8 cellular contexts compared by ENCODE assay signal in genomic region chr1:10909697-10910489, GRCh38.
DNase-seq lines count a peak whose midpoint lies in the region; ATAC-seq lines count a peak whose summit lies in the region.

No MANE protein-coding gene starts in this region.

- no peak overlapping the region for H3K9ac ChIP-seq in GM23248

- DNase-seq in AG20443 (ENCODE audit: low spot score) (peak; percentile 68), GM23248 (peak; percentile 49), SJCRH30 (peak; percentile 74), iPS-NIHi11 (ENCODE audit: low spot score) (peak; percentile 93)
- DNase-seq in activated naive CD4-positive, alpha-beta T cell (lab: John Stamatoyannopoulos, UW): peak; percentile 42 to 78 (median 66)
- DNase-seq in stimulated activated CD4-positive, alpha-beta T cell treated with anti-CD3 and anti-CD28 coated beads, TNF-alpha, amount 100 ng/mL, for 48 hours (ENCODE audit: low read depth in 3 of 3): peak; percentile 45 to 72 (median 60)

- H3K4me1 ChIP-seq in GM23248 (ENCODE audit: insufficient read depth) (no peaks in the 10 kb centered on the region), SJCRH30 (no peaks in the 10 kb centered on the region)

- no peaks in the 10 kb centered on the region for H3K9me2 ChIP-seq in GM23248 (ENCODE audit: insufficient read depth)

- 42% methylated on average over 7 to 16 of the region's 16 CpGs for WGBS in GM23248 (ENCODE audit: low coverage in 1 of 2, low lambda C conversion rate in 2 of 2, missing lambda C conversion rate in 2 of 2), 2 experiments

- no peak overlapping the region for H3K4me2 ChIP-seq in GM23248 (ENCODE audit: unreplicated experiment)

- in situ Hi-C loops in GM23248 (cut with MboI): no loop called here

- H3F3A ChIP-seq in GM23248 (ENCODE audit: insufficient read depth): no peaks in the 10 kb centered on the region

- H3K36me3 ChIP-seq in GM23248 (ENCODE audit: low read depth) (no peaks in the 10 kb centered on the region), SJCRH30 (no peaks in the 10 kb centered on the region)

- ATAC-seq in GM19397 (IDR thresholded peaks at IDR 0.05; ENCODE audit: unreplicated experiment) (no peak), HG03521 (IDR thresholded peaks at IDR 0.05; ENCODE audit: unreplicated experiment) (no peak)

- H3K79me2 ChIP-seq in GM23248 (ENCODE audit: insufficient read depth): no peaks in the 10 kb centered on the region

- no peaks in the 10 kb centered on the region for H4K20me1 ChIP-seq in GM23248 (ENCODE audit: insufficient read depth)

- peaks cover 4% of the 10 kb centered on the region; the same call in 1 of the 2 replicates for H3K27me3 ChIP-seq in GM23248 (replicated peaks; ENCODE audit: insufficient read depth)
- H3K27me3 ChIP-seq in SJCRH30: peaks cover 45% of the 10 kb centered on the region

- H3K4me3 ChIP-seq in GM23248: no peak overlapping the region
- no peak overlapping the region for H3K4me3 ChIP-seq in SJCRH30

- H2AFZ ChIP-seq in GM23248: no peak overlapping the region

- H3K27ac ChIP-seq in GM23248: no peak overlapping the region
- H3K27ac ChIP-seq in SJCRH30: no peak overlapping the region

- H3K9me3 ChIP-seq in GM23248 (ENCODE audit: low read depth) (no peaks in the 10 kb centered on the region), SJCRH30 (replicated peaks) (no peaks in the 10 kb centered on the region)
